In genomic region chr7:2405201-2405600, GRCh38 we compare ENCODE assay signal across 11 cellular contexts. TPM values are rescaled to one million over a fixed set of nuclear protein-coding genes. Genes with fewer than 3 reads are reported as not detected.
A peak's percentile ranks its signal among the peaks of the same experiment; 100 is the strongest.
DNase-seq lines count a peak whose midpoint lies in the region; ATAC-seq and TF ChIP-seq lines count a peak whose summit lies in the region.
"Had no signal": no experiment of that assay in that cellular context is flagged by ENCODE, and none has a peak within 500 bp of the region (broad histone marks: within the 10 kb centered on the region; RNA-seq: fewer than 3 reads in every experiment).

No MANE protein-coding gene starts in this region.

- H3K9me3 Mint-ChIP-seq in T-helper 1 cell treated with Interleukin-12 subunit alpha and Interleukin-12 subunit beta and Interleukin-4 antibody, amounts not matched to agents 30 μg/mL and 1 μg/mL, for 36 hours = no peaks in the 10 kb centered on the region
- H3K9me3 Mint-ChIP-seq in progenitor cell of endocrine pancreas (ENCODE audit: low read depth) = no peaks in the 10 kb centered on the region

- H3K36me3 Mint-ChIP-seq in T-helper 1 cell treated with Interleukin-12 subunit alpha and Interleukin-12 subunit beta and Interleukin-4 antibody, amounts not matched to agents 30 μg/mL and 1 μg/mL, for 36 hours (ENCODE audit: low read depth) = peaks cover 18% of the 10 kb centered on the region
- no peaks in the 10 kb centered on the region for H3K36me3 Mint-ChIP-seq in progenitor cell of endocrine pancreas (ENCODE audit: insufficient read depth)

- H3K4me1 Mint-ChIP-seq in T-helper 1 cell treated with Interleukin-12 subunit alpha and Interleukin-12 subunit beta and Interleukin-4 antibody, amounts not matched to agents 30 μg/mL and 1 μg/mL, for 36 hours (ENCODE audit: low read depth) = peaks cover 51% of the 10 kb centered on the region
- peaks cover 25% of the 10 kb centered on the region for H3K4me1 Mint-ChIP-seq in progenitor cell of endocrine pancreas (ENCODE audit: low read depth)

- ATAC-seq in HG03159 (IDR thresholded peaks at IDR 0.05; ENCODE audit: unreplicated experiment) = no peak

- DNase-seq in T-helper 1 cell (no peak), NB4 (ENCODE audit: low read depth) (no peak), coronary artery (ENCODE audit: low spot score) (no peak), progenitor cell of endocrine pancreas (ENCODE audit: low spot score, unreplicated experiment) (no peak), tibial artery (no peak), NCI-H1105 (lab: John Stamatoyannopoulos, UW) (no peak)
- DNase-seq: activated gamma-delta T cell treated with Interleukin-2 at 50 U/mL for 16 hours, NCI-H146 had no signal

- TF ChIP-seq POLR2A in NB4 (IDR thresholded peaks at IDR 0.05; ENCODE audit: extremely low read depth, insufficient read length) = no peak

- peaks cover 0 to 30% (median 16%) of the 10 kb centered on the region in 4 donors for H3K4me1 ChIP-seq in tibial artery

- H3K27ac Mint-ChIP-seq in T-helper 1 cell treated with Interleukin-12 subunit alpha and Interleukin-12 subunit beta and Interleukin-4 antibody, amounts not matched to agents 30 μg/mL and 1 μg/mL, for 36 hours = peak overlapping the region; percentile 95
- H3K27ac Mint-ChIP-seq in progenitor cell of endocrine pancreas = peak overlapping the region; percentile 17

- no peaks in the 10 kb centered on the region for H3K36me3 ChIP-seq in tibial artery
- H3K36me3 ChIP-seq: HAP-1 had no signal

- H3K27ac ChIP-seq in coronary artery (peak overlapping the region in 1 of 2 donors; percentile 78), tibial artery (no peak overlapping the region)

- TF ChIP-seq CTCF in NB4 (IDR thresholded peaks at IDR 0.05; ENCODE audit: low read depth, low read length) (no peak), coronary artery (IDR thresholded peaks at IDR 0.05) (no peak), progenitor cell of endocrine pancreas (IDR thresholded peaks at IDR 0.05; ENCODE audit: unreplicated experiment) (no peak), tibial artery (IDR thresholded peaks at IDR 0.05) (no peak)

- H3K27me3 Mint-ChIP-seq in T-helper 1 cell treated with Interleukin-12 subunit alpha and Interleukin-12 subunit beta and Interleukin-4 antibody, amounts not matched to agents 30 μg/mL and 1 μg/mL, for 36 hours (ENCODE audit: low read depth) = no peaks in the 10 kb centered on the region
- peaks cover 3% of the 10 kb centered on the region for H3K27me3 Mint-ChIP-seq in progenitor cell of endocrine pancreas

- H3K27me3 ChIP-seq in tibial artery = no peaks in the 10 kb centered on the region

- H3K9me3 ChIP-seq in tibial artery = no peaks in the 10 kb centered on the region
- H3K9me3 ChIP-seq: HAP-1 had no signal

- intact Hi-C loops in tibial artery (cut with DNase I; ENCODE audit: low total_unique reads) = no loop called here

- peak overlapping the region; percentile 89 for H3K4me3 Mint-ChIP-seq in T-helper 1 cell treated with Interleukin-12 subunit alpha and Interleukin-12 subunit beta and Interleukin-4 antibody, amounts not matched to agents 30 μg/mL and 1 μg/mL, for 36 hours
- peak overlapping the region; percentile 77 for H3K4me3 Mint-ChIP-seq in progenitor cell of endocrine pancreas (ENCODE audit: low read depth)

- H3K4me3 ChIP-seq in NB4 (ENCODE audit: low read depth, low read length) (peak overlapping the region; percentile 76), coronary artery (peak overlapping the region; percentile 76), tibial artery (peak overlapping the region in 1 of 2 donors; percentile 97)

RNA-seq across cellular contexts. Expression of gene CHST12, which starts 1.8 kb away (rescaled TPM):
- 16.7 and 17.0 TPM in 2 replicates for total RNA-seq in progenitor cell of endocrine pancreas

RNA-seq across cellular contexts. Expression of gene EIF3B, which starts 50.6 kb away (rescaled TPM):
- total RNA-seq in progenitor cell of endocrine pancreas = 158 and 172 TPM in 2 replicates
